ENCODE assay signal across 10 cellular contexts in genomic region chr14:51240804-51241380, GRCh38. TPM values are rescaled to one million over a fixed set of nuclear protein-coding genes. Genes with fewer than 3 reads are reported as not detected.
DNase-seq lines count a peak whose midpoint lies in the region; ATAC-seq, FAIRE-seq and TF ChIP-seq lines count a peak whose summit lies in the region.
"Had no signal": no experiment of that assay in that cellular context is flagged by ENCODE, and none has a peak within 500 bp of the region (broad histone marks: within the 10 kb centered on the region; RNA-seq: fewer than 3 reads in every experiment).

No MANE protein-coding gene starts in this region.

- peak overlapping the region; percentile 50 for H2AFZ ChIP-seq in neuron (ENCODE audit: low read depth, low read length)

- DNase-seq in BE2C (no peak), LNCaP clone FGC (ENCODE audit: low read depth) (no peak), A172 (ENCODE audit: low spot score) (no peak), HTR-8/SVneo (ENCODE audit: insufficient read length, low spot score) (no peak)
- no peak for DNase-seq in central memory CD4-positive, alpha-beta T cell
- DNase-seq: activated CD8-positive, alpha-beta memory T cell treated with anti-CD3 and anti-CD28 coated beads, Interleukin-2, amount 50 U/mL, for 48 hours; NCI-H524 had no signal

- no peak for FAIRE-seq in HTR-8/SVneo (lab: Jason Lieb, UNC)

- H3K27me3 ChIP-seq in BE2C = no peaks in the 10 kb centered on the region
- no peaks in the 10 kb centered on the region for H3K27me3 ChIP-seq in endocrine pancreas (ENCODE audit: control insufficient read depth, insufficient read depth, low read length)
- H3K27me3 ChIP-seq in neuron (ENCODE audit: insufficient read depth, low read length) = no peaks in the 10 kb centered on the region

- H3K36me3 ChIP-seq in BE2C (peaks cover 21% of the 10 kb centered on the region), endocrine pancreas (ENCODE audit: control insufficient read depth, insufficient read depth, low read length) (no peaks in the 10 kb centered on the region), neuron (ENCODE audit: insufficient read depth, low read length) (peaks cover 21% of the 10 kb centered on the region)

- H3K9ac ChIP-seq in endocrine pancreas (ENCODE audit: control insufficient read depth, insufficient read depth, low read length) = no peak overlapping the region

- H3K4me1 ChIP-seq in BE2C (0 out of 2 replicates have a peak, but pooled peaks cover 5% of the 10 kb centered on the region), endocrine pancreas (ENCODE audit: control insufficient read depth, insufficient read depth, low read length) (peaks cover 4% of the 10 kb centered on the region), neuron (ENCODE audit: insufficient read depth, low read length) (peaks cover 31% of the 10 kb centered on the region)

- H3K4me3 ChIP-seq in BE2C (ENCODE audit: low read depth, low read length) (peak overlapping the region; percentile 71), LNCaP clone FGC (ENCODE audit: low read depth, low read length) (peak overlapping the region; percentile 71), endocrine pancreas (ENCODE audit: control insufficient read depth, insufficient read depth, low read length) (peak overlapping the region; percentile 96), neuron (ENCODE audit: low read length) (peak overlapping the region; percentile 85)

- no peak for ATAC-seq in HG03139 (IDR thresholded peaks at IDR 0.05; ENCODE audit: unreplicated experiment)

- TF ChIP-seq CTCF in BE2C (IDR thresholded peaks at IDR 0.05; ENCODE audit: low read depth, low read length) (no peak), LNCaP clone FGC (IDR thresholded peaks at IDR 0.05; ENCODE audit: control insufficient read depth, extremely low read depth, insufficient read depth) (no peak)

- no peaks in the 10 kb centered on the region for H3K9me3 ChIP-seq in BE2C
- no peaks in the 10 kb centered on the region for H3K9me3 ChIP-seq in endocrine pancreas (ENCODE audit: control insufficient read depth, low read length)
- H3K9me3 ChIP-seq in neuron (ENCODE audit: low read length) = peaks cover 1% of the 10 kb centered on the region

RNA-seq across cellular contexts. Expression of gene TMX1, which starts 0.8 kb away (rescaled TPM):
- polyA plus RNA-seq in BE2C (2012; ENCODE audit: insufficient read depth, insufficient read length, low read depth) = 31.7 TPM
- total RNA-seq in A172 (2014; rRNA removed; shearing (Covaris generic)) = 40.4 and 51.6 TPM in 2 replicates
